In genomic region chr16:23640959-23641765, GRCh38 we compare ENCODE assay signal across 8 cellular contexts. TPM values are rescaled to one million over a fixed set of nuclear protein-coding genes. Genes with fewer than 3 reads are reported as not detected.
DNase-seq lines count a peak whose midpoint lies in the region; ATAC-seq and TF ChIP-seq lines count a peak whose summit lies in the region.

TSS of gene DCTN5 (plus strand) at chr16:23641466. CDS start at chr16:23641543, 77 bp downstream.
TSS of gene PALB2 (minus strand) at chr16:23641310. CDS start at chr16:23641157, 153 bp downstream.

- POLR2A ChIA-PET in GM10248 (lab: Yijun Ruan, JAX) = interaction anchor here (0.6 kb wide), 1 partner anchor 72 kb away, joined by 3 read pairs; no protein-coding TSS in a partner anchor

- no peaks in the 10 kb centered on the region for H3K27me3 Mint-ChIP-seq in activated naive CD8-positive, alpha-beta T cell treated with anti-CD3 and anti-CD28 coated beads for 36 hours
- no peaks in the 10 kb centered on the region for H3K27me3 Mint-ChIP-seq in osteocyte (ENCODE audit: unreplicated experiment)

- WGBS in thymus = under 1% methylated on average over 62 of the region's 62 CpGs

- peak within 1 kb of the TSS; percentile 94 for H3K4me3 ChIP-seq in thymus (ENCODE audit: low read length)

- peaks cover 2% of the 10 kb centered on the region for H3K9me3 Mint-ChIP-seq in activated naive CD8-positive, alpha-beta T cell treated with anti-CD3 and anti-CD28 coated beads for 36 hours
- no peaks in the 10 kb centered on the region for H3K9me3 Mint-ChIP-seq in osteocyte (ENCODE audit: unreplicated experiment)

- H3K27ac Mint-ChIP-seq in activated naive CD8-positive, alpha-beta T cell treated with anti-CD3 and anti-CD28 coated beads for 36 hours = peak within 1 kb of the TSS; percentile 96
- peak within 1 kb of the TSS; percentile 97 for H3K27ac Mint-ChIP-seq in osteocyte (ENCODE audit: unreplicated experiment)

- H3K4me3 Mint-ChIP-seq in activated naive CD8-positive, alpha-beta T cell treated with anti-CD3 and anti-CD28 coated beads for 36 hours = peak within 1 kb of the TSS; percentile 98
- H3K4me3 Mint-ChIP-seq in osteocyte (ENCODE audit: unreplicated experiment) = peak within 1 kb of the TSS; percentile 99

- H3K27ac ChIP-seq in thymus (ENCODE audit: low read depth) = peak within 1 kb of the TSS; percentile 84

- peak; percentile 99 for DNase-seq in GM10248 (ENCODE audit: extremely low spot score)
- DNase-seq in NCI-H1105 (lab: John Stamatoyannopoulos, UW) = peak; percentile 88
- peak; percentile 96 for DNase-seq in SKM-1 treated with dmso at 0.1 percent for 144 hours (lab: John Stamatoyannopoulos, UW; ENCODE audit: unreplicated experiment)
- peak; percentile 92 for DNase-seq in activated naive CD8-positive, alpha-beta T cell treated with anti-CD3 and anti-CD28 coated beads for 36 hours
- DNase-seq in head of caudate nucleus = peak; percentile 91 to 97 (median 94)
- peak; percentile 97 for DNase-seq in osteocyte (ENCODE audit: extremely low spot score, unreplicated experiment)

- H3K4me1 Mint-ChIP-seq in activated naive CD8-positive, alpha-beta T cell treated with anti-CD3 and anti-CD28 coated beads for 36 hours = peaks cover 27% of the 10 kb centered on the region
- peaks cover 26% of the 10 kb centered on the region for H3K4me1 Mint-ChIP-seq in osteocyte (ENCODE audit: unreplicated experiment)

- no peak for TF ChIP-seq CTCF in GM10248 (IDR thresholded peaks at IDR 0.05; ENCODE audit: control extremely low read depth, extremely low read depth, low read depth, missing control alignments)
- no peak for TF ChIP-seq CTCF in osteocyte (IDR thresholded peaks at IDR 0.05)

- peaks cover 3% of the 10 kb centered on the region for H3K36me3 ChIP-seq in thymus (ENCODE audit: control insufficient read depth, insufficient read depth)

- ATAC-seq in HG02623 (IDR thresholded peaks at IDR 0.05; ENCODE audit: unreplicated experiment) = peak; percentile 92

- H3K36me3 Mint-ChIP-seq in activated naive CD8-positive, alpha-beta T cell treated with anti-CD3 and anti-CD28 coated beads for 36 hours = peaks cover 41% of the 10 kb centered on the region
- H3K36me3 Mint-ChIP-seq in osteocyte (ENCODE audit: unreplicated experiment) = peaks cover 14% of the 10 kb centered on the region

- no peaks in the 10 kb centered on the region for H3K27me3 ChIP-seq in thymus (ENCODE audit: control insufficient read depth, insufficient read depth)

- peaks cover 16% of the 10 kb centered on the region for H3K4me1 ChIP-seq in thymus (ENCODE audit: control insufficient read depth, insufficient read depth, low read length)

- intact Hi-C loops in head of caudate nucleus (cut with DNase I) = loop anchor here (10.0 kb wide), 1 partner anchor 46 kb away; the partner anchor contains the start of gene NDUFAB1

- H3K9me3 ChIP-seq in thymus (ENCODE audit: control insufficient read depth) = no peaks in the 10 kb centered on the region

- CTCF ChIA-PET in GM10248 (lab: Yijun Ruan, JAX) = interaction anchor here (1.2 to 1.8 kb wide), 6 partner anchors 8 to 84 kb away, joined by 3 to 7 read pairs (median 4); partner anchors contain the start of genes EARS2 and UBFD1

RNA-seq across cellular contexts. Expression of gene DCTN5, which starts in this region (rescaled TPM):
- 10 to 100 TPM; 81.3 to 88.0 TPM for total RNA-seq in activated naive CD8-positive, alpha-beta T cell treated with anti-CD3 and anti-CD28 coated beads for 36 hours
- 65.3 and 69.7 TPM in 2 replicates for total RNA-seq in osteocyte
- 15.8 TPM for polyA plus RNA-seq in thymus

RNA-seq across cellular contexts. Expression of gene PALB2, which starts in this region (rescaled TPM):
- total RNA-seq in activated naive CD8-positive, alpha-beta T cell treated with anti-CD3 and anti-CD28 coated beads for 36 hours = 10 to 100 TPM; 30.9 to 32.4 TPM
- total RNA-seq in osteocyte = 14.0 and 14.9 TPM in 2 replicates
- polyA plus RNA-seq in thymus = 14.3 TPM

Comparison
In these comparisons a context has a peak if more than half of its experiments do, and no peak if none do; other contexts are left out.
1. Peak in every context shown above with its lines: DNase-seq, ATAC-seq, H3K4me3 ChIP-seq and H3K27ac ChIP-seq.